9 cellular contexts compared by ENCODE assay signal in genomic region chr15:89358435-89358754, GRCh38. TPM values are rescaled to one million over a fixed set of nuclear protein-coding genes. Genes with fewer than 3 reads are reported as not detected.
DNase-seq lines count a peak whose midpoint lies in the region; ATAC-seq and TF ChIP-seq lines count a peak whose summit lies in the region.
"Had no signal": no experiment of that assay in that cellular context is flagged by ENCODE, and none has a peak within 500 bp of the region (broad histone marks: within the 10 kb centered on the region; RNA-seq: fewer than 3 reads in every experiment).

No MANE protein-coding gene starts in this region.

- H3K4me1 Mint-ChIP-seq in activated B cell treated with CpG ODN at 0.5 μM for 24 hours: peaks cover 11% of the 10 kb centered on the region

- no peak overlapping the region for H3K27ac Mint-ChIP-seq in activated B cell treated with CpG ODN at 0.5 μM for 24 hours

- H3K27me3 Mint-ChIP-seq in activated B cell treated with CpG ODN at 0.5 μM for 24 hours: peaks cover 51% of the 10 kb centered on the region

- no peaks in the 10 kb centered on the region for H3K9me3 ChIP-seq in A673 (ENCODE audit: low read depth, low read length, poor library complexity, severe bottlenecking)
- no peaks in the 10 kb centered on the region for H3K9me3 ChIP-seq in right lobe of liver

- WGBS in right lobe of liver (ENCODE audit: insufficient coverage, low coverage, low lambda C conversion rate, missing lambda C conversion rate): 4% methylated on average over 15 of the region's 16 CpGs

- H3K27me3 ChIP-seq in A673 (replicated peaks; ENCODE audit: insufficient read depth, low read depth, low read length, poor library complexity) (peaks cover 65% of the 10 kb centered on the region), H7 (ENCODE audit: control insufficient read depth, insufficient read depth, low read length) (peaks cover 78% of the 10 kb centered on the region), right lobe of liver (peaks cover 9 to 43% of the 10 kb centered on the region in 2 donors)

- POLR2A ChIA-PET in A673 (lab: Charles Lee; ENCODE audit: low non-redundant PET): no interaction called here
- POLR2A ChIA-PET in activated B cell treated with CpG ODN at 0.5 μM for 24 hours (lab: Charles Lee): interaction anchor here (0.6 to 1.7 kb wide), 2 partner anchors 24 to 72 kb away, joined by 3 to 13 read pairs; partner anchors contain the start of gene POLG

- no peaks in the 10 kb centered on the region for H3K36me3 Mint-ChIP-seq in activated B cell treated with CpG ODN at 0.5 μM for 24 hours (ENCODE audit: low read depth)

- CTCF ChIA-PET in A673 (lab: Charles Lee): interaction anchor here (0.6 to 4.1 kb wide), 21 partner anchors 10 to 655 kb away, joined by 3 to 36 read pairs (median 6); partner anchors contain the start of genes POLG and TICRR
- CTCF ChIA-PET in activated B cell treated with CpG ODN at 0.5 μM for 24 hours (lab: Charles Lee): interaction anchor here (0.9 to 5.9 kb wide), 35 partner anchors 8 to 202 kb away, joined by 3 to 99 read pairs (median 5); partner anchors contain the start of gene POLG

- peak overlapping the region; percentile 86 for H3K4me3 Mint-ChIP-seq in activated B cell treated with CpG ODN at 0.5 μM for 24 hours

- no peak for TF ChIP-seq POLR2A in right lobe of liver (IDR thresholded peaks at IDR 0.05)

- no peaks in the 10 kb centered on the region for H3K9me3 Mint-ChIP-seq in activated B cell treated with CpG ODN at 0.5 μM for 24 hours
- H3K9me3 Mint-ChIP-seq: activated T-cell treated with anti-CD3 and anti-CD28 coated beads, Interleukin-2, amount 50 U/mL, for 24 hours had no signal

- no peaks in the 10 kb centered on the region for H3K36me3 ChIP-seq in A673 (ENCODE audit: insufficient read depth, low read length, poor library complexity, severe bottlenecking)
- H3K36me3 ChIP-seq in H7 (replicated peaks; ENCODE audit: control insufficient read depth, insufficient read depth, low read length): no peaks in the 10 kb centered on the region
- no peaks in the 10 kb centered on the region for H3K36me3 ChIP-seq in right lobe of liver

- intact Hi-C loops in A673 (cut with micrococcal nuclease; ENCODE audit: unreplicated experiment) (loop anchor here (1.0 to 5.0 kb wide), 5 partner anchors 39 to 199 kb away; no protein-coding TSS in a partner anchor), activated B cell treated with CpG ODN at 0.5 μM for 24 hours (cut with micrococcal nuclease) (loop anchor here (1.0 kb wide), 5 partner anchors 23 to 198 kb away; no protein-coding TSS in a partner anchor), right lobe of liver (cut with DNase I) (loop anchor here in 1 of 2 donors (5.0 kb wide), 1 partner anchor 69 kb away; no protein-coding TSS in a partner anchor)

- ATAC-seq in activated B cell treated with CpG ODN at 0.5 μM for 24 hours (ENCODE audit: low read depth): no peak
- no peak for ATAC-seq in right lobe of liver
- no peak for ATAC-seq in GM19463 (IDR thresholded peaks at IDR 0.05; ENCODE audit: unreplicated experiment)
- ATAC-seq in HG02970 (IDR thresholded peaks at IDR 0.05; ENCODE audit: low FRiP score, unreplicated experiment): no peak

- H3K4me1 ChIP-seq in A673 (ENCODE audit: insufficient read depth, low read length, poor library complexity, severe bottlenecking) (peaks cover 10% of the 10 kb centered on the region), right lobe of liver (peaks cover 0 to 5% (median 0%) of the 10 kb centered on the region in 4 donors)

- no peak for DNase-seq in A673 (ENCODE audit: low spot score)
- DNase-seq in H7: peak; percentile 95
- no peak for DNase-seq in activated B cell treated with CpG ODN at 0.5 μM for 24 hours
- DNase-seq in right lobe of liver: no peak
- no peak for DNase-seq in kidney tubule cell (ENCODE audit: low spot score)
- no peak for DNase-seq in kidney glomerular epithelial cell (lab: John Stamatoyannopoulos, UW)

- H3K4me3 ChIP-seq in A673 (ENCODE audit: low read depth, low read length, poor library complexity, severe bottlenecking): peak overlapping the region; percentile 47
- peak overlapping the region; percentile 45; the same call in 1 of the 2 replicates for H3K4me3 ChIP-seq in H7 (ENCODE audit: insufficient read depth, low read depth, low read length)
- peak overlapping the region in 2 of 3 donors; percentile 34 to 51 for H3K4me3 ChIP-seq in right lobe of liver

- no peak for TF ChIP-seq CTCF in A673 (conservative IDR thresholded peaks at IDR 0.05; ENCODE audit: low read depth, low read length)
- TF ChIP-seq CTCF in activated B cell treated with CpG ODN at 0.5 μM for 24 hours (IDR thresholded peaks at IDR 0.05): no peak
- TF ChIP-seq CTCF in right lobe of liver (IDR thresholded peaks at IDR 0.05): no peak

- H3K27ac ChIP-seq in A673 (ENCODE audit: low read depth, low read length, poor library complexity, severe bottlenecking) (no peak overlapping the region), right lobe of liver (no peak overlapping the region)

- no TSS peak for BruUV-seq in A673 (replicated peaks; lab: Mats Ljungman, UMichigan)

RNA-seq across cellular contexts. Expression of gene POLG, which starts 23.8 kb away (rescaled TPM):
- total RNA-seq in A673 (2021) (63.5 and 166 TPM in 2 replicates), activated B cell treated with CpG ODN at 0.5 μM for 24 hours (116 and 144 TPM in 2 replicates), right lobe of liver (10 to 100 TPM; 26.3 to 34.7 (median 30.3) TPM)
- total RNA-seq in H7 (2014; rRNA removed; shearing (Covaris generic)): 79.4 and 87.8 TPM in 2 replicates
